8 cellular contexts compared by ENCODE assay signal in the genomic region with DNA sequence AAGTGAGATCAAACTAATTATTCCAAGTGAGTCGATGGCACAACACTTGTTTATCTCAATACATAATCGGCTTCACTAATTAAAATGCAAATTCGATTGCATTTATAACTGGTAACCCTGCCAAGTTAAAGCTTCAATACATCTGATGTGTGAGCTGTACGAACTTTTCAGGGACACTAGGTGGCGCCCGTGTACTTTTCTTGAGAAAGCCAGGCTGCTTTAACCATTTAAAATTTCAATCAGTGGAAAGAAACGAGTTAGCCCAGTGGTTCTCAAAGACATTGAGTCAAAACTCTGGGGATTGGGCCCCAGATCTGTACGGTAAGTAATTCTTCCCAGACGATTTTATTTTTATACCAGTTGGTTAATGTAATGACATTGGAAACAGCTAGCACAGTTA.
A peak's percentile ranks its signal among the peaks of the same experiment; 100 is the strongest.
DNase-seq lines count a peak whose midpoint lies in the region; ATAC-seq and TF ChIP-seq lines count a peak whose summit lies in the region.

No MANE protein-coding gene starts in this region.

- POLR2A ChIA-PET in activated CD8-positive, alpha-beta T cell treated with anti-CD3 and anti-CD28 coated beads for 36 hours (lab: Charles Lee), result interaction anchor here (0.7 kb wide), 1 partner anchor 435 kb away, joined by 3 read pairs; no protein-coding TSS in a partner anchor
- POLR2A ChIA-PET in naive thymus-derived CD4-positive, alpha-beta T cell (lab: Charles Lee), result no interaction called here

- H3K27ac Mint-ChIP-seq in activated CD8-positive, alpha-beta T cell treated with anti-CD3 and anti-CD28 coated beads for 36 hours, result no peak overlapping the region
- no peak overlapping the region for H3K27ac Mint-ChIP-seq in naive thymus-derived CD4-positive, alpha-beta T cell
- H3K27ac Mint-ChIP-seq in stimulated activated naive CD8-positive, alpha-beta T cell treated with anti-CD3 and anti-CD28 coated beads, Interleukin-15, amount 100 ng/mL, for 72 hours, result no peak overlapping the region

- ATAC-seq in activated CD8-positive, alpha-beta T cell treated with anti-CD3 and anti-CD28 coated beads for 36 hours, result peak; percentile 51
- peak; percentile 57 for ATAC-seq in naive thymus-derived CD4-positive, alpha-beta T cell
- ATAC-seq in stimulated activated naive CD8-positive, alpha-beta T cell treated with anti-CD3 and anti-CD28 coated beads, Interleukin-15, amount 100 ng/mL, for 72 hours, result peak; percentile 57

- H3K36me3 Mint-ChIP-seq in activated CD8-positive, alpha-beta T cell treated with anti-CD3 and anti-CD28 coated beads for 36 hours (ENCODE audit: low read depth), result no peaks in the 10 kb centered on the region
- no peaks in the 10 kb centered on the region for H3K36me3 Mint-ChIP-seq in naive thymus-derived CD4-positive, alpha-beta T cell

- no peak overlapping the region for H3K4me3 Mint-ChIP-seq in activated CD8-positive, alpha-beta T cell treated with anti-CD3 and anti-CD28 coated beads for 36 hours
- H3K4me3 Mint-ChIP-seq in naive thymus-derived CD4-positive, alpha-beta T cell, result no peak overlapping the region
- no peak overlapping the region for H3K4me3 Mint-ChIP-seq in stimulated activated naive CD8-positive, alpha-beta T cell treated with anti-CD3 and anti-CD28 coated beads, Interleukin-15, amount 100 ng/mL, for 72 hours

- H3K27ac ChIP-seq in naive thymus-derived CD4-positive, alpha-beta T cell (ENCODE audit: low read depth, low read length), result no peak overlapping the region

- intact Hi-C loops in activated CD8-positive, alpha-beta T cell treated with anti-CD3 and anti-CD28 coated beads for 36 hours (cut with micrococcal nuclease), result loop anchor here (5.0 to 10.0 kb wide), 3 partner anchors 295 to 808 kb away; no protein-coding TSS in a partner anchor
- intact Hi-C loops in naive thymus-derived CD4-positive, alpha-beta T cell (cut with micrococcal nuclease), result loop anchor here (1.0 to 5.0 kb wide), 4 partner anchors 295 to 920 kb away; no protein-coding TSS in a partner anchor

- H3K36me3 ChIP-seq in naive thymus-derived CD4-positive, alpha-beta T cell (ENCODE audit: control insufficient read depth in 2 of 3, insufficient read depth in 3 of 3, low read length in 3 of 3), result no peaks in the 10 kb centered on the region

- no peaks in the 10 kb centered on the region for H3K27me3 Mint-ChIP-seq in activated CD8-positive, alpha-beta T cell treated with anti-CD3 and anti-CD28 coated beads for 36 hours
- peaks cover 0 to 19% (median 14%) of the 10 kb centered on the region in 5 donors for H3K27me3 Mint-ChIP-seq in naive thymus-derived CD4-positive, alpha-beta T cell
- H3K27me3 Mint-ChIP-seq in stimulated activated naive CD8-positive, alpha-beta T cell treated with anti-CD3 and anti-CD28 coated beads, Interleukin-15, amount 100 ng/mL, for 72 hours, result peaks cover 21% of the 10 kb centered on the region

- no peaks in the 10 kb centered on the region for H3K9me3 Mint-ChIP-seq in activated CD8-positive, alpha-beta T cell treated with anti-CD3 and anti-CD28 coated beads for 36 hours
- no peaks in the 10 kb centered on the region for H3K9me3 Mint-ChIP-seq in naive thymus-derived CD4-positive, alpha-beta T cell
- no peaks in the 10 kb centered on the region for H3K9me3 Mint-ChIP-seq in stimulated activated naive CD8-positive, alpha-beta T cell treated with anti-CD3 and anti-CD28 coated beads, Interleukin-15, amount 100 ng/mL, for 72 hours

- no peak overlapping the region for H3K4me3 ChIP-seq in naive thymus-derived CD4-positive, alpha-beta T cell (ENCODE audit: low read length)

- H3K4me1 Mint-ChIP-seq in activated CD8-positive, alpha-beta T cell treated with anti-CD3 and anti-CD28 coated beads for 36 hours (ENCODE audit: low read depth), result no peaks in the 10 kb centered on the region
- no peaks in the 10 kb centered on the region for H3K4me1 Mint-ChIP-seq in naive thymus-derived CD4-positive, alpha-beta T cell
- no peaks in the 10 kb centered on the region for H3K4me1 Mint-ChIP-seq in stimulated activated naive CD8-positive, alpha-beta T cell treated with anti-CD3 and anti-CD28 coated beads, Interleukin-15, amount 100 ng/mL, for 72 hours

- H3K27me3 ChIP-seq in naive thymus-derived CD4-positive, alpha-beta T cell (ENCODE audit: control insufficient read depth in 2 of 2, insufficient read depth in 2 of 2, low read length in 2 of 2), result no peaks in the 10 kb centered on the region

- H3K4me1 ChIP-seq in naive thymus-derived CD4-positive, alpha-beta T cell (ENCODE audit: control insufficient read depth in 2 of 2, insufficient read depth in 2 of 2, low read length in 2 of 2), result no peaks in the 10 kb centered on the region

- H3K9me3 ChIP-seq in naive thymus-derived CD4-positive, alpha-beta T cell (ENCODE audit: control insufficient read depth in 2 of 3, low read length in 3 of 3), result no peaks in the 10 kb centered on the region

- TF ChIP-seq CTCF in activated CD8-positive, alpha-beta T cell treated with anti-CD3 and anti-CD28 coated beads for 36 hours (IDR thresholded peaks at IDR 0.05), result peak; percentile 91

- CTCF ChIA-PET in activated CD8-positive, alpha-beta T cell treated with anti-CD3 and anti-CD28 coated beads for 36 hours (lab: Charles Lee), result interaction anchor here (0.6 to 4.0 kb wide), 33 partner anchors 9 to 475 kb away, joined by 3 to 47 read pairs (median 4); no protein-coding TSS in a partner anchor
- CTCF ChIA-PET in naive thymus-derived CD4-positive, alpha-beta T cell (lab: Charles Lee), result interaction anchor here (0.6 to 2.3 kb wide), 3 partner anchors 9 to 473 kb away, joined by 3 to 12 read pairs (median 3); no protein-coding TSS in a partner anchor

- peak; percentile 12 for DNase-seq in NK-92 treated with Interleukin-12 subunit alpha and Interleukin-12 subunit beta, amount 100 ng/mL, for 24 hours (lab: John Stamatoyannopoulos, UW)
- no peak for DNase-seq in NK-92 (lab: John Stamatoyannopoulos, UW; ENCODE audit: unreplicated experiment)
- DNase-seq in HS-5 (ENCODE audit: low read depth), result peak; percentile 38
- peak; percentile 40 for DNase-seq in NCI-H82 treated with DMSO at 0.1 percent for 48 hours (lab: John Stamatoyannopoulos, UW; ENCODE audit: unreplicated experiment)
- DNase-seq in activated CD8-positive, alpha-beta T cell treated with anti-CD3 and anti-CD28 coated beads for 36 hours, result peak; percentile 69
- DNase-seq in epidermal melanocyte (ENCODE audit: insufficient read length, low spot score), result peak; percentile 52
- DNase-seq in naive thymus-derived CD4-positive, alpha-beta T cell, result peak in 7 of 9 donors; percentile 12 to 37 (median 21)
- DNase-seq in stimulated activated naive CD8-positive, alpha-beta T cell treated with anti-CD3 and anti-CD28 coated beads, Interleukin-15, amount 100 ng/mL, for 72 hours, result peak; percentile 28 to 29
